8 cellular contexts compared by ENCODE assay signal in the genomic region with DNA sequence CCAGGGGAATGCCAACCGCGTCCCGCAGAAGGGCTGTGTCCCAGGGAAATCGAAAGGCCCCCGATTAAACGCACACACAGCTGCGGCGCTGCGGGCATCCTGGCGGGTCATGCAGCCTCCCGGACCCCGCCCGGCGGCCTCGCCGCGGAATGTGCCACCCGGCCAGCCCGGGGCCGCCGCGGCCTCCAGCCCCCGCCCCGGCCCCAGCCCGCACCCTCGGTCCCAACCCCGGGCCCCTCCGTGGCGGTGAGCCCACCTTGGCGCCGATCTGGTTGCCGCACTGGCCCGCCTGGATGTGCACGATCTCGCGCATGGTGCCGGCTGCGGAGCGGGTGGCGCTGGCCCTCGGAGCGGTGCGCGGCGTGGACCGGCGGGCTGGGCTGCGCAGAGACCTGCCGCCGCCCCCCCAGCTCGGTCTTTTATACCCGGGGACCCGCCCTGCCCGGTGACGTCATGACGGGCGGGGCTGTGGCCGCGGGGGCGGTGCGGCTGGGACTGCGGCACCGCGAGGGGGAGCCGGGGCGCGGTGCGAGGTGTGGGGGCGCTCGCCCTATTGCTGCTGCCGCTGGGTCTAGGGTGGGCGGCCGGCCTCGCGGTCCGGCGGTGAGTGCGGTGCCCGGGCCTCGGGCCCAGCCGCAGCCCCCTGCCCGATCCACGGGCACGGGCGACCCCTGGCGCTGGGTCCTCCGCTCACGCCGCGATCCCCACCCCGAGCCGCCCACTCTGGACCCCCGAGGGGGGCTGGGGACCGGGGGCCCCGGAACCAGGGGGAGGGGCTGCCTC. TPM values are rescaled to one million over a fixed set of nuclear protein-coding genes. Genes with fewer than 3 reads are reported as not detected.
DNase-seq lines count a peak whose midpoint lies in the region; ATAC-seq lines count a peak whose summit lies in the region.

A gene (minus strand): TSS at position 394 of the 783 bp plus-strand sequence. CDS start 81 bp downstream, at position 313.

- H3K4me1 ChIP-seq in BLaER1 = peaks cover 35% of the 10 kb centered on the region
- no peaks in the 10 kb centered on the region for H3K4me1 ChIP-seq in NT2/D1 (ENCODE audit: insufficient read depth, insufficient read length)
- H3K4me1 ChIP-seq in esophagus (ENCODE audit: control insufficient read depth in 2 of 2, insufficient read depth in 2 of 2, low read length in 1 of 2) = peaks cover 0 to 2% of the 10 kb centered on the region in 2 donors
- peaks cover 11% of the 10 kb centered on the region for H3K4me1 ChIP-seq in muscle layer of colon (ENCODE audit: insufficient read depth, low read length)

- no peaks in the 10 kb centered on the region for H3K9me3 ChIP-seq in BLaER1
- no peaks in the 10 kb centered on the region for H3K9me3 ChIP-seq in NT2/D1 (ENCODE audit: insufficient read depth, low read length)
- H3K9me3 ChIP-seq in esophagus (ENCODE audit: control insufficient read depth in 2 of 2, insufficient read depth in 1 of 2, low read depth in 1 of 2, low read length in 1 of 2) = no peaks in the 10 kb centered on the region
- H3K9me3 ChIP-seq in muscle layer of colon (ENCODE audit: low read length) = no peaks in the 10 kb centered on the region

- H3K27ac ChIP-seq in BLaER1 (peak within 1 kb of the TSS; percentile 72), esophagus (ENCODE audit: low read depth in 2 of 2, low read length in 1 of 2) (peak within 1 kb of the TSS; percentile 91 to 97), muscle layer of colon (ENCODE audit: low read depth, low read length) (peak within 1 kb of the TSS; percentile 100)

- DNase-seq in NT2/D1 (ENCODE audit: low read depth, low spot score) = peak; percentile 40
- peak; percentile 95 for DNase-seq in activated T-cell treated with anti-CD3 and anti-CD28 coated beads, Interleukin-2, amount 50 U/mL, for 1 hour
- peak; percentile 55 for DNase-seq in stimulated activated CD8-positive, alpha-beta memory T cell treated with anti-CD3 and anti-CD28 coated beads, Interleukin-7, amount 100 ng/mL, for 24 hours (ENCODE audit: low read depth)

- H3K4me2 ChIP-seq in BLaER1 = peak within 1 kb of the TSS; percentile 99

- 1% methylated on average over 59 to 95 of the region's 95 CpGs for WGBS in esophagus, 2 donors

- H3K9ac ChIP-seq in BLaER1 (peak within 1 kb of the TSS; percentile 79), NT2/D1 (ENCODE audit: insufficient read length, low read depth) (peak within 1 kb of the TSS; percentile 80), muscle layer of colon (ENCODE audit: low read length) (peak within 1 kb of the TSS; percentile 80)

- H3K4me3 ChIP-seq in BLaER1 (peak within 1 kb of the TSS; percentile 81), NT2/D1 (ENCODE audit: insufficient read length, low read depth) (peak within 1 kb of the TSS; percentile 83), esophagus (ENCODE audit: low read depth in 1 of 2, low read length in 2 of 2) (peak within 1 kb of the TSS; percentile 80 to 85), muscle layer of colon (ENCODE audit: low read depth in 1 of 2, low read length in 2 of 2) (peak within 1 kb of the TSS; percentile 88 to 99)

- ATAC-seq in GM19043 (IDR thresholded peaks at IDR 0.05; ENCODE audit: low read depth, unreplicated experiment) (peak; percentile 78), HG03342 (IDR thresholded peaks at IDR 0.05; ENCODE audit: unreplicated experiment) (peak; percentile 66)

- no peaks in the 10 kb centered on the region for H4K20me1 ChIP-seq in BLaER1

- H3K27me3 ChIP-seq in BLaER1 (peaks cover 3% of the 10 kb centered on the region; the same call in 1 of the 2 replicates), NT2/D1 (ENCODE audit: insufficient read depth, insufficient read length) (no peaks in the 10 kb centered on the region), esophagus (ENCODE audit: control insufficient read depth in 1 of 2, insufficient read depth in 2 of 2, low read length in 2 of 2) (no peaks in the 10 kb centered on the region), muscle layer of colon (ENCODE audit: control insufficient read depth in 1 of 2, insufficient read depth in 2 of 2, low read length in 2 of 2) (no peaks in the 10 kb centered on the region)

- peaks cover 7% of the 10 kb centered on the region; the same call in 1 of the 2 replicates for H3K36me3 ChIP-seq in BLaER1
- H3K36me3 ChIP-seq in NT2/D1 (ENCODE audit: insufficient read depth, insufficient read length, low read length) = peaks cover 34% of the 10 kb centered on the region
- no peaks in the 10 kb centered on the region for H3K36me3 ChIP-seq in esophagus (ENCODE audit: control insufficient read depth in 2 of 2, insufficient read depth in 2 of 2, low read length in 1 of 2)
- H3K36me3 ChIP-seq in muscle layer of colon (ENCODE audit: insufficient read depth, low read length) = peaks cover 18% of the 10 kb centered on the region

RNA-seq across cellular contexts. Expression of the gene that starts here (rescaled TPM):
- polyA plus RNA-seq in esophagus = 100 to 1,000 TPM in 1 of 2 donors, 10 to 100 TPM in 1; 23.3 to 115 TPM

Comparison
In these comparisons a context has a peak if more than half of its experiments do, and no peak if none do; other contexts are left out.
1. Peak in every context shown above with its lines: DNase-seq, ATAC-seq, H3K4me3 ChIP-seq and H3K27ac ChIP-seq.
2. DNase-seq: peak in every context shown above with its lines; median percentile 95 in activated T-cell treated with anti-CD3 and anti-CD28 coated beads, Interleukin-2, amount 50 U/mL, for 1 hour; 55 in stimulated activated CD8-positive, alpha-beta memory T cell treated with anti-CD3 and anti-CD28 coated beads, Interleukin-7, amount 100 ng/mL, for 24 hours; 40 in NT2/D1.